ENCODE assay signal across 28 cellular contexts in genomic region chrX:107968623-107969022, GRCh38. TPM values are rescaled to one million over a fixed set of nuclear protein-coding genes. Genes with fewer than 3 reads are reported as not detected.
DNase-seq lines count a peak whose midpoint lies in the region; ATAC-seq and TF ChIP-seq lines count a peak whose summit lies in the region.
"Had no signal": no experiment of that assay in that cellular context is flagged by ENCODE, and none has a peak within 500 bp of the region (broad histone marks: within the 10 kb centered on the region; RNA-seq: fewer than 3 reads in every experiment).

No MANE protein-coding gene starts in this region.

- ATAC-seq in GM21423 (IDR thresholded peaks at IDR 0.05; ENCODE audit: unreplicated experiment) (peak; percentile 96), HG03097 (IDR thresholded peaks at IDR 0.05; ENCODE audit: low FRiP score, unreplicated experiment) (peak; percentile 99), gastrocnemius medialis (no peak)
- ATAC-seq in CD8-positive, alpha-beta T cell: no peak
- ATAC-seq: foreskin keratinocyte; HepG2; natural killer cell; stimulated activated naive CD8-positive, alpha-beta T cell treated with anti-CD3 and anti-CD28 coated beads, Interleukin-15, Interleukin-2, amounts not matched to agents 100 U/mL and 50 U/mL, for 24 hours had no signal

- no peak overlapping the region for H3K4me3 ChIP-seq in CD8-positive, alpha-beta T cell (ENCODE audit: low read depth, low read length)
- H3K4me3 ChIP-seq in gastrocnemius medialis (no peak overlapping the region), H7 (ENCODE audit: insufficient read depth, low read depth, low read length) (no peak overlapping the region)
- H3K4me3 ChIP-seq: right atrium auricular region, SJSA1 had no signal

- H3K4me3 Mint-ChIP-seq in CD8-positive, alpha-beta T cell: no peak overlapping the region
- H3K4me3 Mint-ChIP-seq: activated naive CD8-positive, alpha-beta T cell treated with anti-CD3 and anti-CD28 coated beads, Interleukin-2, amount 10 ng/mL, durations not matched to agents 7 days and 5 days; natural killer cell had no signal

- H3K4me1 Mint-ChIP-seq in CD8-positive, alpha-beta T cell (ENCODE audit: low read depth): no peaks in the 10 kb centered on the region
- H3K4me1 Mint-ChIP-seq: activated naive CD8-positive, alpha-beta T cell treated with anti-CD3 and anti-CD28 coated beads, Interleukin-2, amount 10 ng/mL, durations not matched to agents 7 days and 5 days; natural killer cell had no signal

- POLR2A ChIA-PET in CD8-positive, alpha-beta T cell (lab: Charles Lee): no interaction called here

- H3K36me3 Mint-ChIP-seq in CD8-positive, alpha-beta T cell: no peaks in the 10 kb centered on the region
- H3K36me3 Mint-ChIP-seq: activated naive CD8-positive, alpha-beta T cell treated with anti-CD3 and anti-CD28 coated beads, Interleukin-2, amount 10 ng/mL, durations not matched to agents 7 days and 5 days; natural killer cell had no signal

- peaks cover 2% of the 10 kb centered on the region for H3K27me3 Mint-ChIP-seq in CD8-positive, alpha-beta T cell (ENCODE audit: low read depth)

- H3K4me1 ChIP-seq in CD8-positive, alpha-beta T cell (ENCODE audit: insufficient read depth, low read length): no peaks in the 10 kb centered on the region
- no peaks in the 10 kb centered on the region for H3K4me1 ChIP-seq in gastrocnemius medialis
- H3K4me1 ChIP-seq: foreskin keratinocyte, right atrium auricular region, SJSA1 had no signal

- no peaks in the 10 kb centered on the region for H3K9me3 ChIP-seq in CD8-positive, alpha-beta T cell (ENCODE audit: low read length)
- H3K9me3 ChIP-seq in gastrocnemius medialis: no peaks in the 10 kb centered on the region
- H3K9me3 ChIP-seq: SJSA1 had no signal

- CTCF ChIA-PET in CD8-positive, alpha-beta T cell (lab: Charles Lee): no interaction called here

- H3K9me3 Mint-ChIP-seq in CD8-positive, alpha-beta T cell: no peaks in the 10 kb centered on the region
- H3K9me3 Mint-ChIP-seq: activated naive CD8-positive, alpha-beta T cell treated with anti-CD3 and anti-CD28 coated beads, Interleukin-2, amount 10 ng/mL, durations not matched to agents 7 days and 5 days; natural killer cell had no signal

- in situ Hi-C loops in gastrocnemius medialis (cut with MboI; ENCODE audit: low sequenced_read_pairs in 4 of 4): no loop called here

- H3K27ac ChIP-seq in CD8-positive, alpha-beta T cell (ENCODE audit: low read depth, low read length): no peak overlapping the region
- no peak overlapping the region for H3K27ac ChIP-seq in gastrocnemius medialis
- H3K27ac ChIP-seq: foreskin keratinocyte, HL-60, right atrium auricular region, SJSA1 had no signal

- H3K27me3 ChIP-seq in CD8-positive, alpha-beta T cell (ENCODE audit: insufficient read depth, low read length): no peaks in the 10 kb centered on the region
- H3K27me3 ChIP-seq in gastrocnemius medialis (no peaks in the 10 kb centered on the region), H7 (ENCODE audit: control insufficient read depth, insufficient read depth, low read length) (no peaks in the 10 kb centered on the region)
- H3K27me3 ChIP-seq: foreskin keratinocyte, right atrium auricular region, SJSA1 had no signal

- intact Hi-C loops in CD8-positive, alpha-beta T cell (cut with DNase I, micrococcal nuclease): no loop called here
- intact Hi-C loops in gastrocnemius medialis (cut with DNase I; ENCODE audit: low total_unique reads): no loop called here

- no peak for TF ChIP-seq CTCF in CD8-positive, alpha-beta T cell (IDR thresholded peaks at IDR 0.05)
- TF ChIP-seq CTCF in gastrocnemius medialis (IDR thresholded peaks at IDR 0.05 in 4 of 5, conservative IDR thresholded peaks at IDR 0.05 in 1 of 5): no peak

- no peak for TF ChIP-seq POLR2A in gastrocnemius medialis (IDR thresholded peaks at IDR 0.05)

- no peak overlapping the region for H3K27ac Mint-ChIP-seq in CD8-positive, alpha-beta T cell
- H3K27ac Mint-ChIP-seq: activated naive CD8-positive, alpha-beta T cell treated with anti-CD3 and anti-CD28 coated beads, Interleukin-2, amount 10 ng/mL, durations not matched to agents 7 days and 5 days; natural killer cell had no signal

- DNase-seq in amniotic epithelial cell (ENCODE audit: low read depth): peak; percentile 9
- DNase-seq in CD8-positive, alpha-beta T cell: no peak
- DNase-seq in NK-92 (lab: John Stamatoyannopoulos, UW; ENCODE audit: unreplicated experiment): no peak
- no peak for DNase-seq in gastrocnemius medialis
- no peak for DNase-seq in H7
- DNase-seq: activated effector memory CD4-positive, alpha-beta T cell treated with anti-CD3 and anti-CD28 coated beads, Interleukin-2, amount 50 U/mL, for 16 hours; activated naive CD8-positive, alpha-beta T cell treated with anti-CD3 and anti-CD28 coated beads, Interleukin-2, amount 10 ng/mL, durations not matched to agents 7 days and 5 days; DMS 273 treated with DMSO at 0.1 percent for 48 hours; effector CD4-positive, alpha-beta T cell; erythroblast; Kasumi-1; midbrain; natural killer cell; NCI-H1694 treated with DMSO at 0.1 percent for 48 hours; NCI-H2171 treated with DMSO at 0.1 percent for 48 hours; NCI-H526; stimulated activated naive CD8-positive, alpha-beta T cell treated with anti-CD3 and anti-CD28 coated beads, Interleukin-15, Interleukin-2, amounts not matched to agents 100 U/mL and 50 U/mL, for 24 hours; T-helper 1 cell had no signal

- no peaks in the 10 kb centered on the region for H3K36me3 ChIP-seq in CD8-positive, alpha-beta T cell (ENCODE audit: insufficient read depth, low read length)
- H3K36me3 ChIP-seq in gastrocnemius medialis (no peaks in the 10 kb centered on the region), H7 (replicated peaks; ENCODE audit: control insufficient read depth, insufficient read depth, low read length) (no peaks in the 10 kb centered on the region)
- H3K36me3 ChIP-seq: right atrium auricular region, SJSA1 had no signal

RNA-seq across cellular contexts. Expression of gene TEX13B, which starts 13.5 kb away (rescaled TPM):
- not detected for total RNA-seq in CD8-positive, alpha-beta T cell
- not detected for total RNA-seq in gastrocnemius medialis
- total RNA-seq in H7 (2014; rRNA removed; shearing (Covaris generic)): 0.85 TPM in 1 of 2 replicates, not detected in the other
- total RNA-seq: activated naive CD8-positive, alpha-beta T cell treated with anti-CD3 and anti-CD28 coated beads, Interleukin-2, amount 10 ng/mL, durations not matched to agents 7 days and 5 days; foreskin keratinocyte; H4; HepG2; liver; natural killer cell; osteocyte; right atrium auricular region; SJSA1 had no signal

Comparison
In these comparisons a context has a peak if more than half of its experiments do, and no peak if none do; other contexts are left out.
1. ATAC-seq: peak in GM21423 (single experiment) and HG03097 (single experiment); none in CD8-positive, alpha-beta T cell (single experiment) and gastrocnemius medialis (0 of 2).